8 cellular contexts compared by ENCODE assay signal in the genomic region with DNA sequence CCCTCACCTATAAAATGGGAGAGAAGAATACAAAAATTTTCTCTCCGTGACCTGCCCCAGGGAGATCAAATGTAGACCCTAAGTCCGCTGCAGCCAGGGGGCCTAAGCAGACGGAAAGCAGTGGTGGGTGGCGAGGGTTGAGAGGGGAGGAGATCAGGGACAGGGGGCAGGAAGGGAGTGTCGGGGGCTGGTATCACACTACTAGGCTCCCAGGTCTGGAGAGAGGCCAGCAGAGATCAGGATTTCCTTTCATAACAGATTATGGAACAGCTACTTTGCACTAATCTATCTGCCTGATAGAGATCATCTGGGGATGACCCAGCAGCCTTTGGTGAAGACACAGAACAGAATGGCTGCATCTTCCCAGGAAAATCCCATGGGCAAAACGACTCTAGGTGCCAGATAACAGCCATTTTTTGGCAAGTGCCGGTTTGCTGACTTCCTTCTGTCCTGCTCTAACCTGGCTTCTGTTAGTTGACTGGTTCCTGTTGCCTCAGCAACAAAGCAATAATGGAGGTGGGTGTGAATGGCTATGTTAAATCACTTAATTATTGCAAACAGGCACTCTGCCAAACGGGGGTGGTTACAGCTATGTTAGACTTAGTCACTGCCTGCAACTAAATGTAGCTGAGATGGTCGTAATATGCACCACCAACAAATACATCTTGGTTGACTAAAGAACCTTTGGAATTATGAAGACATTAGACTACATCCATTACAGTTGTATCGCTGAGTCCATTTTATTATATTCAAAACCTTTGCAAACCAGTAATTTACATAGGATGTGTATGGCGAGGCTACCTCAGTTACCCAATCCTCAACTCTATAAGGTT. TPM values are rescaled to one million over a fixed set of nuclear protein-coding genes. Genes with fewer than 3 reads are reported as not detected.
DNase-seq lines count a peak whose midpoint lies in the region; ATAC-seq and TF ChIP-seq lines count a peak whose summit lies in the region.

No MANE protein-coding gene starts in this region.

- H3K27me3 Mint-ChIP-seq in CD4-positive, CD25-positive, alpha-beta regulatory T cell, result no peaks in the 10 kb centered on the region

- DNase-seq in CD4-positive, CD25-positive, alpha-beta regulatory T cell, result peak in 1 of 3 donors; percentile 42
- DNase-seq in LoVo (ENCODE audit: low spot score), result peak; percentile 77
- peak; percentile 83 for DNase-seq in RWPE1 (ENCODE audit: low spot score)
- peak; percentile 68 to 88 for DNase-seq in cardiac fibroblast (ENCODE audit: low read depth in 2 of 2)
- DNase-seq in left kidney (ENCODE audit: low read depth, low spot score), result peak; percentile 57
- peak; percentile 30 for DNase-seq in stomach
- no peak for DNase-seq in ACHN

- no peak for TF ChIP-seq CTCF in RWPE1 (conservative IDR thresholded peaks at IDR 0.05; ENCODE audit: low read depth)
- no peak for TF ChIP-seq CTCF in cardiac fibroblast (IDR thresholded peaks at IDR 0.05; ENCODE audit: low read depth, low read length)
- TF ChIP-seq CTCF in stomach (IDR thresholded peaks at IDR 0.05), result no peak

- 48 to 58% (median 54%) methylated on average over 11 of the region's 11 CpGs for WGBS in stomach, 5 donors

- no peak for TF ChIP-seq EP300 in stomach (IDR thresholded peaks at IDR 0.05)

- peaks cover 5 to 90% (median 57%) of the 10 kb centered on the region in 4 donors for H3K4me1 Mint-ChIP-seq in CD4-positive, CD25-positive, alpha-beta regulatory T cell

- H3K36me3 Mint-ChIP-seq in CD4-positive, CD25-positive, alpha-beta regulatory T cell, result no peaks in the 10 kb centered on the region

- CTCF ChIA-PET in RWPE1 (lab: Yijun Ruan, JAX), result interaction anchor here (0.6 to 2.3 kb wide), 3 partner anchors 70 to 426 kb away, joined by 3 to 19 read pairs (median 4); a partner anchor contains a TSS

- in situ Hi-C loops in ACHN (cut with HindIII; ENCODE audit: low pct_ligation_motif_present, low pct_unique_long_range_greater_than_20kb, low sequenced_read_pairs), result loop anchor here (25.0 kb wide), 2 partner anchors 94 to 194 kb away; a partner anchor contains a TSS

- H3K9me3 Mint-ChIP-seq in CD4-positive, CD25-positive, alpha-beta regulatory T cell, result no peaks in the 10 kb centered on the region

- peak; percentile 20 to 31 for ATAC-seq in CD4-positive, CD25-positive, alpha-beta regulatory T cell (ENCODE audit: low read depth in 2 of 2)
- no peak for ATAC-seq in GM19467 (IDR thresholded peaks at IDR 0.05; ENCODE audit: unreplicated experiment)

- no peak overlapping the region for H3K4me3 ChIP-seq in CD4-positive, CD25-positive, alpha-beta regulatory T cell (ENCODE audit: low read depth, low read length)
- H3K4me3 ChIP-seq in cardiac fibroblast (replicated peaks in 1 of 2; ENCODE audit: low read depth in 2 of 2, low read length in 2 of 2) (no peak overlapping the region), stomach (no peak overlapping the region)

- no peaks in the 10 kb centered on the region for H3K9me3 ChIP-seq in CD4-positive, CD25-positive, alpha-beta regulatory T cell (ENCODE audit: control insufficient read depth in 2 of 2, low read length in 2 of 2)
- no peaks in the 10 kb centered on the region for H3K9me3 ChIP-seq in stomach

- peak overlapping the region in 1 of 4 donors; percentile 40 for H3K4me3 Mint-ChIP-seq in CD4-positive, CD25-positive, alpha-beta regulatory T cell

- H3K27ac Mint-ChIP-seq in CD4-positive, CD25-positive, alpha-beta regulatory T cell, result peak overlapping the region; percentile 68 to 94 (median 90)

- intact Hi-C loops in stomach (cut with DNase I; ENCODE audit: low total_unique reads), result no loop called here

- TF ChIP-seq POLR2A in stomach (IDR thresholded peaks at IDR 0.05), result no peak

- H3K27ac ChIP-seq in CD4-positive, CD25-positive, alpha-beta regulatory T cell (ENCODE audit: insufficient read depth, low read length, poor library complexity, severe bottlenecking), result peak overlapping the region; percentile 41
- peak overlapping the region; percentile 70 for H3K27ac ChIP-seq in RWPE1
- peak overlapping the region; percentile 21 to 64 (median 40) for H3K27ac ChIP-seq in stomach

- peaks cover 69% of the 10 kb centered on the region for H3K4me1 ChIP-seq in CD4-positive, CD25-positive, alpha-beta regulatory T cell (ENCODE audit: control insufficient read depth, insufficient read depth, low read length, poor library complexity, severe bottlenecking)
- peaks cover 53 to 82% (median 58%) of the 10 kb centered on the region in 4 donors for H3K4me1 ChIP-seq in stomach

- no peaks in the 10 kb centered on the region for H3K36me3 ChIP-seq in CD4-positive, CD25-positive, alpha-beta regulatory T cell (ENCODE audit: control insufficient read depth, insufficient read depth, low read length)
- H3K36me3 ChIP-seq in stomach, result no peaks in the 10 kb centered on the region

- H3K27me3 ChIP-seq in CD4-positive, CD25-positive, alpha-beta regulatory T cell (ENCODE audit: control insufficient read depth, insufficient read depth, low read length), result no peaks in the 10 kb centered on the region
- H3K27me3 ChIP-seq in stomach, result no peaks in the 10 kb centered on the region

- POLR2A ChIA-PET in RWPE1 (lab: Yijun Ruan, JAX; ENCODE audit: low non-redundant PET), result no interaction called here

RNA-seq across cellular contexts. Expression of a gene that starts 30.0 kb away (rescaled TPM):
- total RNA-seq in CD4-positive, CD25-positive, alpha-beta regulatory T cell, result not detected
- not detected for polyA plus RNA-seq in CD4-positive, CD25-positive, alpha-beta regulatory T cell
- total RNA-seq in stomach, result 100 to 1,000 TPM in 2 of 5 donors, 10 to 100 TPM in 3; 22.3 to 299 (median 85.8) TPM
- polyA plus RNA-seq in stomach, result 10 to 100 TPM in 1 of 3 donors, 1 to 10 TPM in 2; 9.5 to 40.9 (median 9.6) TPM

RNA-seq across cellular contexts. Expression of a gene that starts 52.9 kb away (rescaled TPM):
- total RNA-seq in CD4-positive, CD25-positive, alpha-beta regulatory T cell, result 5.3 TPM
- polyA plus RNA-seq in CD4-positive, CD25-positive, alpha-beta regulatory T cell, result 10 to 100 TPM in 3 of 4 donors, 1 to 10 TPM in 1; 3.9 to 50.1 (median 48.7) TPM
- total RNA-seq in stomach, result 100 to 1,000 TPM in 2 of 5 donors, 10 to 100 TPM in 3; 32.2 to 213 (median 84.6) TPM
- polyA plus RNA-seq in stomach, result 100 to 1,000 TPM in 2 of 3 donors, 10 to 100 TPM in 1; 83.8 to 350 (median 194) TPM

Comparison
In these comparisons a context has a peak if more than half of its experiments do, and no peak if none do; other contexts are left out.
1. RNA of a gene that starts 30.0 kb away (total RNA-seq): 22.3 to 299 TPM in stomach; not detected in CD4-positive, CD25-positive, alpha-beta regulatory T cell (single experiment); every median in the first group is over 10 times any median in the second.
2. Peak in every context shown above with its lines, with median percentiles within 50 percentile points of each other: H3K27ac ChIP-seq.